In the genomic region with DNA sequence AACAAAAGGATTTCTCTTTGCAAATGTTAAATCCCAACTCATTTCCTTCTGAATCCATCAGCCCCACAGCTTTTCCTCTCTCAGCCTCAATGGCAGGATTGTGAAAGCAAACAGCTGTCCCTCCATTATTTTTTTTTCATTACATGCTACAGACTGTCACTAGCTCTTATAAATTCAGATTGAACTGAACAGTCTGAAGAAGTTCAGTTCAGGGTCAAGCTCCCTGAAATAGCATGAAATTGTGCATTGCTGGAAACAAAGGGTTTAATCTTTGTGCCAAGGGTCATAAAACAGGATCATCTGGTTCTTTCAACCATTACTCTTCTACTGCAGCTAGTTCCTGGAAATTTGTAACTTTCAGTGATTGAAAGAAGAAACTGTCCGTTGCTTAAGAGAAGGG, we compare ENCODE assay signal across 1 cellular context.
TF ChIP-seq lines count a peak whose summit lies in the region.

No MANE protein-coding gene starts in this region.

TF ChIP-seq in GM23338, 12 proteins besides CTCF, POLR2A, EP300 and RAD21 (continued from another document):
- TF ChIP-seq, protein P1, sequence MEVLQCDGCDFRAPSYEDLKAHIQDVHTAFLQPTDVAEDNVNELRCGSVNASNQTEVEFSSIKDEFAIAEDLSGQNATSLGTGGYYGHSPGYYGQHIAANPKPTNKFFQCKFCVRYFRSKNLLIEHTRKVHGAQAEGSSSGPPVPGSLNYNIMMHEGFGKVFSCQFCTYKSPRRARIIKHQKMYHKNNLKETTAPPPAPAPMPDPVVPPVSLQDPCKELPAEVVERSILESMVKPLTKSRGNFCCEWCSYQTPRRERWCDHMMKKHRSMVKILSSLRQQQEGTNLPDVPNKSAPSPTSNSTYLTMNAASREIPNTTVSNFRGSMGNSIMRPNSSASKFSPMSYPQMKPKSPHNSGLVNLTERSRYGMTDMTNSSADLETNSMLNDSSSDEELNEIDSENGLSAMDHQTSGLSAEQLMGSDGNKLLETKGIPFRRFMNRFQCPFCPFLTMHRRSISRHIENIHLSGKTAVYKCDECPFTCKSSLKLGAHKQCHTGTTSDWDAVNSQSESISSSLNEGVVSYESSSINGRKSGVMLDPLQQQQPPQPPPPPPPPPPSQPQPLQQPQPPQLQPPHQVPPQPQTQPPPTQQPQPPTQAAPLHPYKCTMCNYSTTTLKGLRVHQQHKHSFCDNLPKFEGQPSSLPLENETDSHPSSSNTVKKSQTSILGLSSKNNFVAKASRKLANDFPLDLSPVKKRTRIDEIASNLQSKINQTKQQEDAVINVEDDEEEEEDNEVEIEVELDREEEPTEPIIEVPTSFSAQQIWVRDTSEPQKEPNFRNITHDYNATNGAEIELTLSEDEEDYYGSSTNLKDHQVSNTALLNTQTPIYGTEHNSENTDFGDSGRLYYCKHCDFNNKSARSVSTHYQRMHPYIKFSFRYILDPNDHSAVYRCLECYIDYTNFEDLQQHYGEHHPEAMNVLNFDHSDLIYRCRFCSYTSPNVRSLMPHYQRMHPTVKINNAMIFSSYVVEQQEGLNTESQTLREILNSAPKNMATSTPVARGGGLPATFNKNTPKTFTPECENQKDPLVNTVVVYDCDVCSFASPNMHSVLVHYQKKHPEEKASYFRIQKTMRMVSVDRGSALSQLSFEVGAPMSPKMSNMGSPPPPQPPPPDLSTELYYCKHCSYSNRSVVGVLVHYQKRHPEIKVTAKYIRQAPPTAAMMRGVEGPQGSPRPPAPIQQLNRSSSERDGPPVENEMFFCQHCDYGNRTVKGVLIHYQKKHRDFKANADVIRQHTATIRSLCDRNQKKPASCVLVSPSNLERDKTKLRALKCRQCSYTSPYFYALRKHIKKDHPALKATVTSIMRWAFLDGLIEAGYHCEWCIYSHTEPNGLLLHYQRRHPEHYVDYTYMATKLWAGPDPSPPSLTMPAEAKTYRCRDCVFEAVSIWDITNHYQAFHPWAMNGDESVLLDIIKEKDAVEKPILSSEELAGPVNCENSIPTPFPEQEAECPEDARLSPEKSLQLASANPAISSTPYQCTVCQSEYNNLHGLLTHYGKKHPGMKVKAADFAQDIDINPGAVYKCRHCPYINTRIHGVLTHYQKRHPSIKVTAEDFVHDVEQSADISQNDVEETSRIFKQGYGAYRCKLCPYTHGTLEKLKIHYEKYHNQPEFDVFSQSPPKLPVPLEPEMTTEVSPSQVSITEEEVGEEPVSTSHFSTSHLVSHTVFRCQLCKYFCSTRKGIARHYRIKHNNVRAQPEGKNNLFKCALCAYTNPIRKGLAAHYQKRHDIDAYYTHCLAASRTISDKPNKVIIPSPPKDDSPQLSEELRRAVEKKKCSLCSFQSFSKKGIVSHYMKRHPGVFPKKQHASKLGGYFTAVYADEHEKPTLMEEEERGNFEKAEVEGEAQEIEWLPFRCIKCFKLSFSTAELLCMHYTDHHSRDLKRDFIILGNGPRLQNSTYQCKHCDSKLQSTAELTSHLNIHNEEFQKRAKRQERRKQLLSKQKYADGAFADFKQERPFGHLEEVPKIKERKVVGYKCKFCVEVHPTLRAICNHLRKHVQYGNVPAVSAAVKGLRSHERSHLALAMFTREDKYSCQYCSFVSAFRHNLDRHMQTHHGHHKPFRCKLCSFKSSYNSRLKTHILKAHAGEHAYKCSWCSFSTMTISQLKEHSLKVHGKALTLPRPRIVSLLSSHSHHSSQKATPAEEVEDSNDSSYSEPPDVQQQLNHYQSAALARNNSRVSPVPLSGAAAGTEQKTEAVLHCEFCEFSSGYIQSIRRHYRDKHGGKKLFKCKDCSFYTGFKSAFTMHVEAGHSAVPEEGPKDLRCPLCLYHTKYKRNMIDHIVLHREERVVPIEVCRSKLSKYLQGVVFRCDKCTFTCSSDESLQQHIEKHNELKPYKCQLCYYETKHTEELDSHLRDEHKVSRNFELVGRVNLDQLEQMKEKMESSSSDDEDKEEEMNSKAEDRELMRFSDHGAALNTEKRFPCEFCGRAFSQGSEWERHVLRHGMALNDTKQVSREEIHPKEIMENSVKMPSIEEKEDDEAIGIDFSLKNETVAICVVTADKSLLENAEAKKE (CRISPR knock-in tag; IDR thresholded peaks at IDR 0.05) = no peak
- TF ChIP-seq JUNB (IDR thresholded peaks at IDR 0.05; ENCODE audit: unreplicated experiment) (no peak), POLR2AphosphoS5 (IDR thresholded peaks at IDR 0.05; ENCODE audit: low read depth) (no peak), EZH2 (IDR thresholded peaks at IDR 0.05; ENCODE audit: low read depth, unreplicated experiment) (no peak), ZNF114 (CRISPR knock-in tag; IDR thresholded peaks at IDR 0.05) (no peak), ZNF331 (CRISPR knock-in tag; IDR thresholded peaks at IDR 0.05; ENCODE audit: low read depth) (no peak), NANOG (IDR thresholded peaks at IDR 0.05; ENCODE audit: borderline replicate concordance) (no peak)
